8 cellular contexts compared by ENCODE assay signal in genomic region chr12:92593734-92594402, GRCh38.
A peak's percentile ranks its signal among the peaks of the same experiment; 100 is the strongest.
DNase-seq lines count a peak whose midpoint lies in the region; ATAC-seq and TF ChIP-seq lines count a peak whose summit lies in the region.

No MANE protein-coding gene starts in this region.

- H3K36me3 Mint-ChIP-seq in immature natural killer cell: peaks cover 0 to 3% (median 0%) of the 10 kb centered on the region in 3 donors

- H3K27ac ChIP-seq in RWPE2 (ENCODE audit: poor library complexity, severe bottlenecking): peak overlapping the region; percentile 99

- H3K9me3 ChIP-seq in RWPE2 (ENCODE audit: severe bottlenecking): no peaks in the 10 kb centered on the region

- H3K4me1 Mint-ChIP-seq in immature natural killer cell: peaks cover 36 to 38% of the 10 kb centered on the region in 2 donors

- TF ChIP-seq CTCF in RWPE2 (IDR thresholded peaks at IDR 0.05; ENCODE audit: poor library complexity, severe bottlenecking): no peak

- H3K4me3 ChIP-seq in RWPE2 (ENCODE audit: severe bottlenecking): no peak overlapping the region

- ATAC-seq in GM18867 (IDR thresholded peaks at IDR 0.05; ENCODE audit: unreplicated experiment): peak; percentile 100
- ATAC-seq in HG03064 (IDR thresholded peaks at IDR 0.05; ENCODE audit: low read depth, unreplicated experiment): peak; percentile 100
- ATAC-seq in RWPE2 (ENCODE audit: low read depth): peak; percentile 90

- peaks cover 54% of the 10 kb centered on the region for H3K4me1 ChIP-seq in RWPE2 (ENCODE audit: insufficient read depth, poor library complexity, severe bottlenecking)

- H3K9me3 Mint-ChIP-seq in immature natural killer cell: peaks cover 0 to under 1% (median 0%) of the 10 kb centered on the region in 6 donors

- no peaks in the 10 kb centered on the region for H3K36me3 ChIP-seq in RWPE2 (ENCODE audit: low read depth)

- no peaks in the 10 kb centered on the region for H3K27me3 ChIP-seq in RWPE2 (ENCODE audit: insufficient read depth, poor library complexity, severe bottlenecking)

- H3K4me3 Mint-ChIP-seq in immature natural killer cell: peak overlapping the region; percentile 61 to 78 (median 76)

- DNase-seq in RWPE2 (ENCODE audit: low spot score): peak; percentile 77
- DNase-seq in activated gamma-delta T cell treated with Interleukin-2 at 50 U/mL for 16 hours: peak; percentile 74
- DNase-seq in immature natural killer cell: peak; percentile 92 to 95 (median 94)
- DNase-seq in stimulated activated CD4-positive, alpha-beta T cell treated with anti-CD3 and anti-CD28 coated beads, Interleukin-4, amount 100 ng/mL, for 4 hours: peak; percentile 44 to 89
- DNase-seq in GOT3 (lab: John Stamatoyannopoulos, UW): no peak
- DNase-seq in GF-D8 (lab: John Stamatoyannopoulos, UW): no peak

- H3K27me3 Mint-ChIP-seq in immature natural killer cell (ENCODE audit: low read depth in 3 of 3): peaks cover 4 to 14% (median 10%) of the 10 kb centered on the region in 3 donors

- peak overlapping the region; percentile 99 to 100 (median 100) for H3K27ac Mint-ChIP-seq in immature natural killer cell

Comparison
In these comparisons a context has a peak if more than half of its experiments do, and no peak if none do; other contexts are left out.
1. DNase-seq: peak in RWPE2 (single experiment), activated gamma-delta T cell treated with Interleukin-2 at 50 U/mL for 16 hours (single experiment), immature natural killer cell (3 of 3) and stimulated activated CD4-positive, alpha-beta T cell treated with anti-CD3 and anti-CD28 coated beads, Interleukin-4, amount 100 ng/mL, for 4 hours (2 of 2); none in GOT3 (single experiment) and GF-D8 (single experiment).
2. Peak in every context shown above with its lines, with median percentiles within 50 percentile points of each other: ATAC-seq.